In genomic region chr10:11017575-11018425, GRCh38 we compare ENCODE assay signal across 8 cellular contexts. TPM values are rescaled to one million over a fixed set of nuclear protein-coding genes. Genes with fewer than 3 reads are reported as not detected.
A peak's percentile ranks its signal among the peaks of the same experiment; 100 is the strongest.
DNase-seq lines count a peak whose midpoint lies in the region; ATAC-seq, FAIRE-seq and TF ChIP-seq lines count a peak whose summit lies in the region.

Gene CELF2 (plus strand): TSS chr10:11017872. CDS start chr10:11018090, 218 bp downstream.

- TF ChIP-seq CTCF in thyroid gland (IDR thresholded peaks at IDR 0.05): peak in 2 of 6 experiments; percentile 4 to 12

- H3K9me3 ChIP-seq in neuron (ENCODE audit: low read length) (no peaks in the 10 kb centered on the region), thyroid gland (no peaks in the 10 kb centered on the region)

- intact Hi-C loops in thyroid gland (cut with DNase I): no loop called here

- ATAC-seq in GM18505 (IDR thresholded peaks at IDR 0.05; ENCODE audit: unreplicated experiment): peak; percentile 81
- peak; percentile 82 for ATAC-seq in HG02642 (IDR thresholded peaks at IDR 0.05; ENCODE audit: poor library complexity, unreplicated experiment)

- H3K27me3 ChIP-seq in neuron (ENCODE audit: insufficient read depth, low read length): no peaks in the 10 kb centered on the region
- no peaks in the 10 kb centered on the region for H3K27me3 ChIP-seq in thyroid gland

- peak within 1 kb of the TSS; percentile 67 to 79 (median 74) for H3K27ac ChIP-seq in thyroid gland

- TF ChIP-seq POLR2A in GM18505 (IDR thresholded peaks at IDR 0.05; ENCODE audit: borderline replicate concordance, extremely low read depth, insufficient read depth, insufficient read length) (no peak), thyroid gland (IDR thresholded peaks at IDR 0.05) (peak in 1 of 2 donors; percentile 65)

- no peak for FAIRE-seq in frontal cortex (lab: Jason Lieb, UNC)

- H3K4me3 ChIP-seq in neuron (ENCODE audit: low read length): peak within 1 kb of the TSS; percentile 82
- H3K4me3 ChIP-seq in thyroid gland (replicated peaks in 1 of 3): peak within 1 kb of the TSS; percentile 63 to 79 (median 65)

- peak; percentile 0 for DNase-seq in NCI-H2227 treated with DMSO at 0.1 percent for 48 hours (lab: John Stamatoyannopoulos, UW)
- peak; percentile 25 for DNase-seq in activated T-helper 9 cell treated with anti-CD3 and anti-CD28 coated beads, Interleukin-2, amount 50 U/mL, for 16 hours (ENCODE audit: low read depth)
- DNase-seq in frontal cortex (ENCODE audit: low spot score in 2 of 2): peak; percentile 42 to 59
- peak; percentile 80 to 86 for DNase-seq in thyroid gland
- DNase-seq in amniotic stem cell (lab: John Stamatoyannopoulos, UW): no peak

- H2AFZ ChIP-seq in neuron (ENCODE audit: low read depth, low read length): peak within 1 kb of the TSS; percentile 42

- peaks cover 51% of the 10 kb centered on the region for H3K4me1 ChIP-seq in neuron (ENCODE audit: insufficient read depth, low read length)
- peaks cover 25 to 27% of the 10 kb centered on the region in 2 donors for H3K4me1 ChIP-seq in thyroid gland

- H3K36me3 ChIP-seq in neuron (ENCODE audit: insufficient read depth, low read length) (no peaks in the 10 kb centered on the region), thyroid gland (no peaks in the 10 kb centered on the region)

- WGBS in thyroid gland, 2 donors: 0% methylated on average over 9 to 14 of the region's 132 CpGs

RNA-seq across cellular contexts. Expression of gene CELF2, which starts in this region (rescaled TPM):
- total RNA-seq in frontal cortex (129 TPM), thyroid gland (10 to 100 TPM; 28.7 to 55.4 (median 35.0) TPM)
